Comparison of ENCODE assay signal across 9 cellular contexts in genomic region chr13:66657165-66657895, GRCh38.
A peak's percentile ranks its signal among the peaks of the same experiment; 100 is the strongest.
DNase-seq lines count a peak whose midpoint lies in the region; ATAC-seq, FAIRE-seq and TF ChIP-seq lines count a peak whose summit lies in the region.
"Had no signal": no experiment of that assay in that cellular context is flagged by ENCODE, and none has a peak within 500 bp of the region (broad histone marks: within the 10 kb centered on the region; RNA-seq: fewer than 3 reads in every experiment).

No MANE protein-coding gene starts in this region.

- TF ChIP-seq CTCF in bronchial epithelial cell (IDR thresholded peaks at IDR 0.05; ENCODE audit: insufficient read depth, low read length, severe bottlenecking), result no peak

- no peaks in the 10 kb centered on the region for H3K36me3 ChIP-seq in bronchial epithelial cell (ENCODE audit: control insufficient read depth, insufficient read depth, low read length)
- no peaks in the 10 kb centered on the region for H3K36me3 ChIP-seq in effector memory CD4-positive, alpha-beta T cell (ENCODE audit: control insufficient read depth, insufficient read depth, low read length)

- no peaks in the 10 kb centered on the region for H3K4me1 ChIP-seq in effector memory CD4-positive, alpha-beta T cell (ENCODE audit: control insufficient read depth, insufficient read depth, low read length, poor library complexity, severe bottlenecking)

- H3K4me1 Mint-ChIP-seq in T-helper 17 cell, result no peaks in the 10 kb centered on the region
- no peaks in the 10 kb centered on the region for H3K4me1 Mint-ChIP-seq in activated T-helper 2 cell treated with anti-CD3 and anti-CD28 coated beads, Interferon-gamma antibody, Interleukin-2, Interleukin-4, amounts not matched to agents 10 μg/mL and 5 μg/mL and 100 μg/mL, durations not matched to agents 14 hours and 24 hours and 36 hours (ENCODE audit: low read depth)
- H3K4me1 Mint-ChIP-seq: central memory CD8-positive, alpha-beta T cell had no signal

- H3K27me3 Mint-ChIP-seq in T-helper 17 cell, result no peaks in the 10 kb centered on the region
- no peaks in the 10 kb centered on the region for H3K27me3 Mint-ChIP-seq in activated T-helper 2 cell treated with anti-CD3 and anti-CD28 coated beads, Interferon-gamma antibody, Interleukin-2, Interleukin-4, amounts not matched to agents 10 μg/mL and 5 μg/mL and 100 μg/mL, durations not matched to agents 14 hours and 24 hours and 36 hours (ENCODE audit: low read depth)
- H3K27me3 Mint-ChIP-seq: central memory CD8-positive, alpha-beta T cell had no signal

- intact Hi-C loops in activated T-helper 2 cell treated with anti-CD3 and anti-CD28 coated beads, Interferon-gamma antibody, Interleukin-2, Interleukin-4, amounts not matched to agents 10 μg/mL and 5 μg/mL and 100 μg/mL, durations not matched to agents 14 hours and 24 hours and 36 hours (cut with micrococcal nuclease), result no loop called here

- H3K27me3 ChIP-seq in bronchial epithelial cell (ENCODE audit: control insufficient read depth, insufficient read depth, low read length), result no peaks in the 10 kb centered on the region
- H3K27me3 ChIP-seq in effector memory CD4-positive, alpha-beta T cell (replicated peaks; ENCODE audit: control insufficient read depth, insufficient read depth, low read length, poor library complexity, severe bottlenecking), result no peaks in the 10 kb centered on the region

- H3K36me3 Mint-ChIP-seq in T-helper 17 cell (ENCODE audit: low read depth), result no peaks in the 10 kb centered on the region
- no peaks in the 10 kb centered on the region for H3K36me3 Mint-ChIP-seq in activated T-helper 2 cell treated with anti-CD3 and anti-CD28 coated beads, Interferon-gamma antibody, Interleukin-2, Interleukin-4, amounts not matched to agents 10 μg/mL and 5 μg/mL and 100 μg/mL, durations not matched to agents 14 hours and 24 hours and 36 hours (ENCODE audit: low read depth)

- H3K4me3 Mint-ChIP-seq in T-helper 17 cell, result no peak overlapping the region
- no peak overlapping the region for H3K4me3 Mint-ChIP-seq in activated T-helper 2 cell treated with anti-CD3 and anti-CD28 coated beads, Interferon-gamma antibody, Interleukin-2, Interleukin-4, amounts not matched to agents 10 μg/mL and 5 μg/mL and 100 μg/mL, durations not matched to agents 14 hours and 24 hours and 36 hours (ENCODE audit: low read depth)
- H3K4me3 Mint-ChIP-seq: central memory CD8-positive, alpha-beta T cell had no signal

- H3K27ac ChIP-seq in effector memory CD4-positive, alpha-beta T cell (ENCODE audit: insufficient read depth, low read length, poor library complexity, severe bottlenecking), result no peak overlapping the region

- H3K27ac Mint-ChIP-seq in T-helper 17 cell, result no peak overlapping the region
- no peak overlapping the region for H3K27ac Mint-ChIP-seq in activated T-helper 2 cell treated with anti-CD3 and anti-CD28 coated beads, Interferon-gamma antibody, Interleukin-2, Interleukin-4, amounts not matched to agents 10 μg/mL and 5 μg/mL and 100 μg/mL, durations not matched to agents 14 hours and 24 hours and 36 hours

- H3K9me3 ChIP-seq in effector memory CD4-positive, alpha-beta T cell (ENCODE audit: control insufficient read depth, low read length), result no peaks in the 10 kb centered on the region
- no peaks in the 10 kb centered on the region for H3K9me3 ChIP-seq in T-helper 17 cell (ENCODE audit: control insufficient read depth, low read length, poor library complexity, severe bottlenecking)

- H3K9me3 Mint-ChIP-seq in activated T-helper 2 cell treated with anti-CD3 and anti-CD28 coated beads, Interferon-gamma antibody, Interleukin-2, Interleukin-4, amounts not matched to agents 10 μg/mL and 5 μg/mL and 100 μg/mL, durations not matched to agents 14 hours and 24 hours and 36 hours, result no peaks in the 10 kb centered on the region

- DNase-seq in DMS153 (lab: John Stamatoyannopoulos, UW), result peak; percentile 99
- DNase-seq in NCI-H2227 (lab: John Stamatoyannopoulos, UW; ENCODE audit: unreplicated experiment), result peak; percentile 73
- DNase-seq in bronchial epithelial cell (ENCODE audit: low read depth), result peak; percentile 100
- DNase-seq in medulla oblongata (ENCODE audit: extremely low spot score), result peak; percentile 74
- no peak for DNase-seq in effector memory CD4-positive, alpha-beta T cell
- DNase-seq in T-helper 17 cell, result no peak
- DNase-seq in DMS79 treated with DMSO at 0.1 percent for 48 hours (lab: John Stamatoyannopoulos, UW), result no peak
- DNase-seq in activated T-helper 2 cell treated with anti-CD3 and anti-CD28 coated beads, Interferon-gamma antibody, Interleukin-2, Interleukin-4, amounts not matched to agents 10 μg/mL and 5 μg/mL and 100 μg/mL, durations not matched to agents 14 hours and 24 hours and 36 hours (ENCODE audit: low spot score), result no peak

- no peak overlapping the region for H3K4me3 ChIP-seq in bronchial epithelial cell (ENCODE audit: low read depth, low read length)
- H3K4me3 ChIP-seq in effector memory CD4-positive, alpha-beta T cell (ENCODE audit: insufficient read depth, low read depth, low read length, poor library complexity, severe bottlenecking), result no peak overlapping the region

- FAIRE-seq in bronchial epithelial cell (lab: Jason Lieb, UNC), result peak; percentile 73

- ATAC-seq in T-helper 17 cell, result no peak

Comparison
In these comparisons a context has a peak if more than half of its experiments do, and no peak if none do; other contexts are left out.
1. DNase-seq: peak in DMS153 (single experiment), NCI-H2227 (single experiment), bronchial epithelial cell (single experiment) and medulla oblongata (single experiment); none in effector memory CD4-positive, alpha-beta T cell (0 of 3), T-helper 17 cell (0 of 3), DMS79 treated with DMSO at 0.1 percent for 48 hours (single experiment) and activated T-helper 2 cell treated with anti-CD3 and anti-CD28 coated beads, Interferon-gamma antibody, Interleukin-2, Interleukin-4, amounts not matched to agents 10 μg/mL and 5 μg/mL and 100 μg/mL, durations not matched to agents 14 hours and 24 hours and 36 hours (single experiment).